In the genomic region with DNA sequence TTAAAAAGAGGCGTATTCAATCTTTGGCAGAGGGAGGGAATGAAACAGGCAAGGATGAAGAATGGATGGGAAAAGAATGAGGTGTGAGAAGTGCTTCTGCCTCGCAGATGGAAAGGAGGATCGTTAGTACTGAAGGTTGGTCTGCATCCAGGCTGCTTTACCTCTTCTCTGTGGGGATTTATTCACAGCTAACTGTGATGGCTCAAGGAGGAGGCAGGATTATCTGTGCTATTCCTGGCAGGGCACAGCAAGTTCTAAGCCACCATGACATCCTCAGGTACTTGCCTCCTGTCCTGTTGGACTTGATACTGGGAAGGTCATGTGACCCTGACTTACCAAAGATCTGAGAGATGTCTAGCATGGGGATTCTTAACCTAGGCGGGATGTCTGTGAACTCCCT, we compare ENCODE assay signal across 26 cellular contexts.
"Had no signal": no experiment of that assay in that cellular context is flagged by ENCODE, and none has a peak within 500 bp of the region (broad histone marks: within the 10 kb centered on the region; RNA-seq: fewer than 3 reads in every experiment).

No MANE protein-coding gene starts in this region.

- H3K27me3 Mint-ChIP-seq: activated B cell treated with CpG ODN at 0.5 μM for 24 hours; activated CD8-positive, alpha-beta T cell treated with anti-CD3 and anti-CD28 coated beads for 36 hours; activated naive CD4-positive, alpha-beta T cell treated with anti-CD3 and anti-CD28 coated beads, Interleukin-2, amount 50 U/mL, for 24 hours; activated T-helper 17 cell treated with anti-CD3 and anti-CD28 coated beads, Interleukin-2, amount 50 U/mL, for 72 hours; brain had no signal

- H3K27me3 ChIP-seq: adrenal gland, SJCRH30 had no signal

- DNase-seq: activated B cell treated with CpG ODN at 0.5 μM for 24 hours; activated CD4-positive, alpha-beta T cell treated with anti-CD3 and anti-CD28 coated beads for 1 hour; activated CD4-positive, alpha-beta T cell treated with anti-CD3 and anti-CD28 coated beads for 48 hours; activated CD8-positive, alpha-beta T cell treated with anti-CD3 and anti-CD28 coated beads for 36 hours; activated gamma-delta T cell; activated naive CD4-positive, alpha-beta T cell treated with Interleukin-2 at 50 U/mL for 16 hours; activated naive CD8-positive, alpha-beta T cell treated with anti-CD3 and anti-CD28 coated beads, Interleukin-2, amount 10 ng/mL, durations not matched to agents 7 days and 5 days; activated T-cell treated with anti-CD3 and anti-CD28 coated beads, Interleukin-2, amount 50 U/mL, for 1 hour; activated T-cell treated with anti-CD3 and anti-CD28 coated beads, Interleukin-2, amount 50 U/mL, for 72 hours; adrenal gland; NCI-H1092 treated with DMSO at 0.1 percent for 48 hours; NCI-H1436; NCI-H1694; NCI-H1930; NCI-H2081 treated with DMSO at 0.1 percent for 48 hours; NCI-H226; NCI-H446 treated with DMSO at 0.1 percent for 48 hours; NCI-H69; Right ventricle myocardium superior; SJCRH30; T1000 had no signal

- H3K4me1 ChIP-seq: adrenal gland, SJCRH30 had no signal

- H3K36me3 ChIP-seq: adrenal gland, SJCRH30 had no signal

- H3K27ac ChIP-seq: adrenal gland, coronary artery, SJCRH30, SK-N-MC had no signal

- ATAC-seq: activated CD8-positive, alpha-beta T cell treated with anti-CD3 and anti-CD28 coated beads for 36 hours; activated T-cell treated with anti-CD3 and anti-CD28 coated beads, Interleukin-2, amount 50 U/mL, for 72 hours; activated T-helper 17 cell treated with anti-CD3 and anti-CD28 coated beads, Interleukin-2, amount 50 U/mL, for 72 hours had no signal

- H3K27ac Mint-ChIP-seq: activated B cell treated with CpG ODN at 0.5 μM for 24 hours; activated CD8-positive, alpha-beta T cell treated with anti-CD3 and anti-CD28 coated beads for 36 hours; activated naive CD4-positive, alpha-beta T cell treated with anti-CD3 and anti-CD28 coated beads, Interleukin-2, amount 50 U/mL, for 24 hours; activated naive CD8-positive, alpha-beta T cell treated with anti-CD3 and anti-CD28 coated beads, Interleukin-2, amount 10 ng/mL, durations not matched to agents 7 days and 5 days; activated T-helper 17 cell treated with anti-CD3 and anti-CD28 coated beads, Interleukin-2, amount 50 U/mL, for 72 hours had no signal

- H3K4me3 Mint-ChIP-seq: activated B cell treated with CpG ODN at 0.5 μM for 24 hours; activated CD8-positive, alpha-beta T cell treated with anti-CD3 and anti-CD28 coated beads for 36 hours; activated naive CD4-positive, alpha-beta T cell treated with anti-CD3 and anti-CD28 coated beads, Interleukin-2, amount 50 U/mL, for 24 hours; activated naive CD8-positive, alpha-beta T cell treated with anti-CD3 and anti-CD28 coated beads, Interleukin-2, amount 10 ng/mL, durations not matched to agents 7 days and 5 days; activated T-cell treated with anti-CD3 and anti-CD28 coated beads, Interleukin-2, amount 50 U/mL, for 72 hours; activated T-helper 17 cell treated with anti-CD3 and anti-CD28 coated beads, Interleukin-2, amount 50 U/mL, for 72 hours; brain had no signal

- H3K4me1 Mint-ChIP-seq: activated B cell treated with CpG ODN at 0.5 μM for 24 hours; activated naive CD4-positive, alpha-beta T cell treated with anti-CD3 and anti-CD28 coated beads, Interleukin-2, amount 50 U/mL, for 24 hours; activated naive CD8-positive, alpha-beta T cell treated with anti-CD3 and anti-CD28 coated beads, Interleukin-2, amount 10 ng/mL, durations not matched to agents 7 days and 5 days; activated T-helper 17 cell treated with anti-CD3 and anti-CD28 coated beads, Interleukin-2, amount 50 U/mL, for 72 hours; brain had no signal

- H3K9me3 ChIP-seq: adrenal gland, SJCRH30 had no signal

- H3K4me3 ChIP-seq: adrenal gland, coronary artery, SJCRH30, SK-N-MC had no signal
